Comparison of ENCODE assay signal across 10 cellular contexts in genomic region chr17:6712058-6712853, GRCh38. TPM values are rescaled to one million over a fixed set of nuclear protein-coding genes. Genes with fewer than 3 reads are reported as not detected.
A peak's percentile ranks its signal among the peaks of the same experiment; 100 is the strongest.
DNase-seq lines count a peak whose midpoint lies in the region; ATAC-seq and TF ChIP-seq lines count a peak whose summit lies in the region.
"Had no signal": no experiment of that assay in that cellular context is flagged by ENCODE, and none has a peak within 500 bp of the region (broad histone marks: within the 10 kb centered on the region; RNA-seq: fewer than 3 reads in every experiment).

No MANE protein-coding gene starts in this region.

- no peaks in the 10 kb centered on the region for H3K27me3 ChIP-seq in mammary epithelial cell (ENCODE audit: insufficient read depth, low read length)

- H3K9me3 ChIP-seq in mammary epithelial cell (replicated peaks; ENCODE audit: insufficient read depth, low read length): no peaks in the 10 kb centered on the region

- H3K9me3 Mint-ChIP-seq in T-helper 2 cell treated with Interferon-gamma antibody and Interleukin-4, amounts not matched to agents 5 μg/mL and 100 μg/mL, for 36 hours: no peaks in the 10 kb centered on the region

- H3K4me1 ChIP-seq in mammary epithelial cell (ENCODE audit: insufficient read depth, low read length): peaks cover 29% of the 10 kb centered on the region

- no peak overlapping the region for H3K27ac ChIP-seq in mammary epithelial cell (ENCODE audit: insufficient read depth, low read depth, low read length)

- ATAC-seq in GM18909 (IDR thresholded peaks at IDR 0.05; ENCODE audit: poor library complexity, unreplicated experiment): no peak

- no peak overlapping the region for H3K9ac ChIP-seq in mammary epithelial cell (ENCODE audit: insufficient read depth, low read length)

- no peak overlapping the region for H3K4me3 ChIP-seq in mammary epithelial cell (replicated peaks in 1 of 3; ENCODE audit: insufficient read depth in 1 of 3, low read depth in 2 of 3, low read length in 3 of 3)

- dilution Hi-C loops in mammary epithelial cell (cut with HindIII; ENCODE audit: low sequenced_read_pairs): no loop called here

- intact Hi-C loops in mammary epithelial cell (cut with micrococcal nuclease): loop anchor here (5.0 kb wide), 1 partner anchor 45 kb away; no protein-coding TSS in a partner anchor

- CTCF ChIA-PET in mammary epithelial cell (lab: Charles Lee; ENCODE audit: low non-redundant PET): no interaction called here

- H4K20me1 ChIP-seq in mammary epithelial cell (ENCODE audit: insufficient read depth, low read length): no peaks in the 10 kb centered on the region

- no peaks in the 10 kb centered on the region for H3K36me3 Mint-ChIP-seq in T-helper 2 cell treated with Interferon-gamma antibody and Interleukin-4, amounts not matched to agents 5 μg/mL and 100 μg/mL, for 36 hours (ENCODE audit: low read depth)

- 4% methylated on average over 6 of the region's 11 CpGs for WGBS in mammary epithelial cell (ENCODE audit: low coverage, missing lambda C conversion rate)

- H3K27me3 Mint-ChIP-seq in T-helper 2 cell treated with Interferon-gamma antibody and Interleukin-4, amounts not matched to agents 5 μg/mL and 100 μg/mL, for 36 hours (ENCODE audit: low read depth): peaks cover 59% of the 10 kb centered on the region

- no peaks in the 10 kb centered on the region for H3K36me3 ChIP-seq in mammary epithelial cell (ENCODE audit: insufficient read depth, low read length)

- no peak overlapping the region for H3K27ac Mint-ChIP-seq in T-helper 2 cell treated with Interferon-gamma antibody and Interleukin-4, amounts not matched to agents 5 μg/mL and 100 μg/mL, for 36 hours

- in situ Hi-C loops in KBM-7 (cut with MboI; ENCODE audit: low pct_unique_long_range_greater_than_20kb, low sequenced_read_pairs): no loop called here
- in situ Hi-C loops in mammary epithelial cell (cut with MboI; ENCODE audit: low sequenced_read_pairs in 2 of 2): no loop called here

- no peaks in the 10 kb centered on the region for H3K79me2 ChIP-seq in mammary epithelial cell (ENCODE audit: insufficient read depth, low read length)

- TF ChIP-seq CTCF in mammary epithelial cell (conservative IDR thresholded peaks at IDR 0.05 in 1 of 2, IDR thresholded peaks at IDR 0.05 in 1 of 2; ENCODE audit: extremely low read depth in 1 of 2, insufficient read depth in 1 of 2, low read depth in 1 of 2, low read length in 2 of 2): peak; percentile 9 to 35

- no TSS peak for BruUV-seq in mammary epithelial cell (replicated peaks; lab: Mats Ljungman, UMichigan)

- H3K4me2 ChIP-seq in mammary epithelial cell (ENCODE audit: insufficient read depth, low read depth, low read length): peak overlapping the region; percentile 63

- DNase-seq in AML-193 (lab: John Stamatoyannopoulos, UW): peak; percentile 4 to 21
- peak; percentile 7 for DNase-seq in KBM-7
- peak; percentile 76 for DNase-seq in mammary epithelial cell
- peak; percentile 64 for DNase-seq in medulla oblongata (ENCODE audit: extremely low spot score)
- no peak for DNase-seq in T-helper 2 cell treated with Interferon-gamma antibody and Interleukin-4, amounts not matched to agents 5 μg/mL and 100 μg/mL, for 36 hours (ENCODE audit: low spot score)
- DNase-seq in NCI-H2227 (lab: John Stamatoyannopoulos, UW; ENCODE audit: unreplicated experiment): no peak
- DNase-seq in SK-N-DZ (ENCODE audit: low spot score): no peak
- DNase-seq: DND-41 had no signal

- peak overlapping the region; percentile 81 for H2AFZ ChIP-seq in mammary epithelial cell (ENCODE audit: low read depth, low read length)

- peaks cover 2% of the 10 kb centered on the region for H3K4me1 Mint-ChIP-seq in T-helper 2 cell treated with Interferon-gamma antibody and Interleukin-4, amounts not matched to agents 5 μg/mL and 100 μg/mL, for 36 hours (ENCODE audit: low read depth)

- H3K4me3 Mint-ChIP-seq in T-helper 2 cell treated with Interferon-gamma antibody and Interleukin-4, amounts not matched to agents 5 μg/mL and 100 μg/mL, for 36 hours: no peak overlapping the region

RNA-seq across cellular contexts. Expression of gene SLC13A5, which starts 0.9 kb away (rescaled TPM):
- under 1 TPM in 1 of 2 donors, not detected in 1; 0.67 TPM for total RNA-seq in mammary epithelial cell
- 0.20 TPM for polyA plus RNA-seq in mammary epithelial cell
- not detected for polyA minus RNA-seq in mammary epithelial cell
- not detected in 2 replicates for polyA plus RNA-seq in SK-N-DZ (2014; cell fraction: cytosol; rRNA removed)
- polyA plus RNA-seq in SK-N-DZ (2014; cell fraction: nucleus; rRNA removed): not detected in 2 replicates
- total RNA-seq: lower leg skin had no signal

RNA-seq across cellular contexts. Expression of gene XAF1, which starts 43.6 kb away (rescaled TPM):
- 1 to 10 TPM in 1 of 2 donors, under 1 TPM in 1; 0.71 to 8.7 TPM for total RNA-seq in mammary epithelial cell
- 0.14 TPM for polyA plus RNA-seq in mammary epithelial cell
- not detected for polyA minus RNA-seq in mammary epithelial cell
- polyA plus RNA-seq in SK-N-DZ (2014; cell fraction: cytosol; rRNA removed): not detected in 2 replicates
- not detected in 2 replicates for polyA plus RNA-seq in SK-N-DZ (2014; cell fraction: nucleus; rRNA removed)

Comparison
In these comparisons a context has a peak if more than half of its experiments do, and no peak if none do; other contexts are left out.
1. DNase-seq: peak in AML-193 (2 of 2), KBM-7 (single experiment), mammary epithelial cell (single experiment) and medulla oblongata (single experiment); none in T-helper 2 cell treated with Interferon-gamma antibody and Interleukin-4, amounts not matched to agents 5 μg/mL and 100 μg/mL, for 36 hours (single experiment), NCI-H2227 (single experiment) and SK-N-DZ (single experiment).